ENCODE assay signal across 26 cellular contexts in the genomic region with DNA sequence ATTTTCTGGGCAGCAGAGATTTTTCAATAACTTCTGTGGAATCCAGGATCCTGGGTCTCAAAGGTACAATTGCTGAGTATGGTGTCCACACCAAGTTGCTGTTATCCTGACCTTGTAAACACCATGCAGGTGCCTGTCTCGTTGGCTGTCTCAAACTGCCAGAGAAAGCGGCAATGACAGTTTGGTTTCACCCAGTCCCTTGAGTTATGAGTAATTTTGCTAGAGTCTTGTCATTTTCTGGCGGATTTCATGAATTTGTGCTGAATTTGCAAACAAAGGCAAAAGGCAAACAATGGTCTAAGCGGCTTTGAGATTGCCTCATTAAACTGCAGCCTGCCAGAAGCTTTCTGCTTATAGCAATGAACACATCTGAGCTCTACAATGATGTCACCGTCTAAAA.
"Had no signal": no experiment of that assay in that cellular context is flagged by ENCODE, and none has a peak within 500 bp of the region (broad histone marks: within the 10 kb centered on the region; RNA-seq: fewer than 3 reads in every experiment).

No MANE protein-coding gene starts in this region.

- H3K36me3 ChIP-seq: brain microvascular endothelial cell, esophagus squamous epithelium, gastrocnemius medialis, heart left ventricle had no signal

- H3K27me3 ChIP-seq: brain microvascular endothelial cell, foreskin keratinocyte, gastrocnemius medialis, heart left ventricle had no signal

- H3K4me3 ChIP-seq: coronary artery, dorsolateral prefrontal cortex, esophagus squamous epithelium, gastrocnemius medialis, heart left ventricle had no signal

- DNase-seq: activated CD4-positive, alpha-beta memory T cell treated with anti-CD3 and anti-CD28 coated beads, Interleukin-2, amount 10 ng/mL, durations not matched to agents 7 days and 5 days; activated CD4-positive, alpha-beta T cell treated with anti-CD3 and anti-CD28 coated beads for 36 hours; activated CD4-positive, alpha-beta T cell treated with anti-CD3 and anti-CD28 coated beads, Interleukin-2, amount 10 ng/mL, durations not matched to agents 7 days and 5 days; activated CD4-positive, alpha-beta T cell treated with anti-CD3 and anti-CD28 coated beads, Interleukin-2, amount 50 U/mL, for 4 hours; activated CD4-positive, CD25-positive, alpha-beta regulatory T cell; activated CD4-positive, CD25-positive, alpha-beta regulatory T cell treated with anti-CD3 and anti-CD28 coated beads, Interleukin-2, amount 50 U/mL, for 72 hours; activated CD8-positive, alpha-beta memory T cell treated with anti-CD3 and anti-CD28 coated beads, Interleukin-2, amount 50 U/mL, for 48 hours; activated gamma-delta T cell; activated naive CD4-positive, alpha-beta T cell treated with anti-CD3 and anti-CD28 coated beads, Interleukin-2, amount 50 U/mL, for 16 hours; activated naive CD4-positive, alpha-beta T cell treated with Interleukin-2 at 50 U/mL for 16 hours; activated T-cell treated with anti-CD3 and anti-CD28 coated beads for 4 hours; activated T-cell treated with anti-CD3 and anti-CD28 coated beads, Interleukin-2, amount 50 U/mL, for 24 hours; activated T-cell treated with anti-CD3 and anti-CD28 coated beads, Interleukin-2, amount 50 U/mL, for 72 hours; amniotic stem cell; anterior cingulate cortex; brain microvascular endothelial cell; dorsolateral prefrontal cortex; effector memory CD8-positive, alpha-beta T cell; esophagus squamous epithelium; foreskin keratinocyte; gastrocnemius medialis; glutamatergic neuron; heart left ventricle; T-helper 2 cell had no signal

- H3K4me1 ChIP-seq: esophagus squamous epithelium, foreskin keratinocyte, gastrocnemius medialis, heart left ventricle had no signal

- ATAC-seq: activated CD4-positive, alpha-beta T cell treated with anti-CD3 and anti-CD28 coated beads for 36 hours; activated T-cell treated with anti-CD3 and anti-CD28 coated beads, Interleukin-2, amount 50 U/mL, for 72 hours; effector memory CD8-positive, alpha-beta T cell; foreskin keratinocyte; gastrocnemius medialis; heart left ventricle had no signal

- H3K27ac ChIP-seq: brain microvascular endothelial cell, coronary artery, dorsolateral prefrontal cortex, epithelial cell of prostate, esophagus squamous epithelium, foreskin keratinocyte, gastrocnemius medialis, heart left ventricle had no signal

- H3K9me3 ChIP-seq: gastrocnemius medialis had no signal
